20 cellular contexts compared by ENCODE assay signal in genomic region chr10:120424198-120424464, GRCh38. TPM values are rescaled to one million over a fixed set of nuclear protein-coding genes. Genes with fewer than 3 reads are reported as not detected.
"Had no signal": no experiment of that assay in that cellular context is flagged by ENCODE, and none has a peak within 500 bp of the region (broad histone marks: within the 10 kb centered on the region; RNA-seq: fewer than 3 reads in every experiment).

No MANE protein-coding gene starts in this region.

- DNase-seq: activated B cell treated with CpG ODN at 0.5 μM for 24 hours; activated CD4-positive, alpha-beta memory T cell treated with anti-CD3 and anti-CD28 coated beads, Interleukin-2, amount 10 ng/mL, durations not matched to agents 7 days and 5 days; activated CD4-positive, alpha-beta T cell treated with anti-CD3 and anti-CD28 coated beads for 4 hours; activated CD8-positive, alpha-beta memory T cell treated with anti-CD3 and anti-CD28 coated beads, Interleukin-2, amount 10 ng/mL, durations not matched to agents 7 days and 5 days; activated naive CD4-positive, alpha-beta T cell treated with Interleukin-2 at 50 U/mL for 16 hours; activated T-cell treated with anti-CD3 and anti-CD28 coated beads, Interleukin-2, amount 50 U/mL, for 1 hour; anterior cingulate cortex; cortex of kidney; gastrocnemius medialis; heart right ventricle; left lung; right cardiac atrium; spleen; stimulated activated naive B cell treated with anti-CD40 and anti-IgM and Interleukin-4, amounts not matched to agents 10 μg/mL and 1 μg/mL and 100 μg/mL, for 72 hours; T-cell had no signal

- H3K27ac ChIP-seq: gastrocnemius medialis, heart right ventricle, left lung, prostate gland, spleen had no signal

- ATAC-seq: activated CD8-positive, alpha-beta memory T cell treated with anti-CD3 and anti-CD28 coated beads, Interleukin-2, amount 10 ng/mL, durations not matched to agents 7 days and 5 days; gastrocnemius medialis; heart right ventricle; left lung; right cardiac atrium; stimulated activated naive B cell treated with anti-CD40 and anti-IgM and Interleukin-4, amounts not matched to agents 10 μg/mL and 1 μg/mL and 100 μg/mL, for 72 hours; T-cell had no signal

- H3K9me3 ChIP-seq: gastrocnemius medialis, left lung, prostate gland, spleen had no signal

- FAIRE-seq: endometrium had no signal

- H3K4me3 ChIP-seq: gastrocnemius medialis, heart right ventricle, left lung, prostate gland, spleen had no signal

- H3K4me1 ChIP-seq: gastrocnemius medialis, heart right ventricle, left lung, prostate gland, spleen had no signal

- H3K27me3 ChIP-seq: gastrocnemius medialis, left lung had no signal

- H3K36me3 ChIP-seq: gastrocnemius medialis, heart right ventricle, left lung, prostate gland, spleen had no signal

RNA-seq across cellular contexts. Expression of gene PLPP4, which starts 32.9 kb away (rescaled TPM):
- total RNA-seq: activated B cell treated with CpG ODN at 0.5 μM for 24 hours; activated CD4-positive, alpha-beta memory T cell treated with anti-CD3 and anti-CD28 coated beads, Interleukin-2, amount 10 ng/mL, durations not matched to agents 7 days and 5 days; activated CD8-positive, alpha-beta memory T cell treated with anti-CD3 and anti-CD28 coated beads, Interleukin-2, amount 10 ng/mL, durations not matched to agents 7 days and 5 days; activated T-helper 2 cell treated with anti-CD3 and anti-CD28 coated beads, Interferon-gamma antibody, Interleukin-2, Interleukin-4, amounts not matched to agents 10 μg/mL and 5 μg/mL and 100 μg/mL, durations not matched to agents 14 hours and 24 hours and 36 hours; gastrocnemius medialis; heart right ventricle; right cardiac atrium; spleen; T-cell; ureter had no signal
- polyA plus RNA-seq: esophagus, heart right ventricle, spleen had no signal
